Comparison of ENCODE assay signal across 8 cellular contexts in the genomic region with DNA sequence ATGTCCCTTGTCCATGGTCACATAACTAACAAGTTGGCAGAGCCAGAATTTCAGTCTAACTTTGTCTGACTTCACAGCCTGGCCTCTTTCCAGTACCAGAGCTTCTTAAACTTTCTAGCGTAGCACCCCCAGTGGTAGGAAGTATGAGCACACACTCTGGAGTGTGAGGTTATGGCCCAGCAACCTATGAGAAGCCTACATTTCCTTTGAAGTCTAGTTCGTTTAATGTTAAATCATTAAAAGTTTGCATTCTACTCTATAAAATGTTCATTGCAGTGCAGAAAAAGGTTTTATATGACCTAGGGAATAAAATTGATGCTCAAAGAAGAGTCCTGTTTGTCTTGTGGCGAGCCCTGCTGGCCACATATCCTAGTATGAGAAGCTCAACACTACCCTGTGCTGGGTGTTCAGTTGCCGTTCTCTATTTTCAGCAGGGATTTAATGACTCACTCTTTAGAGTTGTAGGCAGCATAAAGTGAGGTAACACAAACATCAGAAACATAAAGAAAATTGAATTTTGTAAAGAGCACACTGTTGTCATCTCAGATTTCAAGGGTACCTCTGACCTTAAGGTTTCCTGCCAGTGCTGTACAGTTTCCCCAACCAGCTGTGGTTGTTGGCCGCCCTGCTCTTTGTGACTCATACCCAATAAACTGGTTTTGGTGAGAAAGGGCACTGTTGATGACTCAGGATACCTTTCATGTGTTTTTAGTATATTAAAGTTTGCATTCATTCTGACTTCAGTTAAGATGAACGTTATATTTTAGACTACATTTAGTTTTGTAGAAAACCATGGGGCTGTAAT. TPM values are rescaled to one million over a fixed set of nuclear protein-coding genes. Genes with fewer than 3 reads are reported as not detected.
DNase-seq lines count a peak whose midpoint lies in the region; ATAC-seq lines count a peak whose summit lies in the region.

No MANE protein-coding gene starts in this region.

- no peaks in the 10 kb centered on the region for H3K27me3 ChIP-seq in iPS DF 6.9 (ENCODE audit: control insufficient read depth, insufficient read depth, low read length)

- H3K27ac Mint-ChIP-seq in T-helper 17 cell: peak overlapping the region; percentile 61

- H3K36me3 Mint-ChIP-seq in T-helper 17 cell (ENCODE audit: low read depth): peaks cover 8% of the 10 kb centered on the region

- ATAC-seq in GM21423 (IDR thresholded peaks at IDR 0.05; ENCODE audit: unreplicated experiment): peak; percentile 84
- ATAC-seq in T-helper 17 cell: peak; percentile 93

- H3K4me1 Mint-ChIP-seq in T-helper 17 cell: peaks cover 18% of the 10 kb centered on the region

- H3K9me3 ChIP-seq in T-helper 17 cell (ENCODE audit: control insufficient read depth, low read length, poor library complexity, severe bottlenecking): no peaks in the 10 kb centered on the region
- H3K9me3 ChIP-seq in iPS DF 6.9 (ENCODE audit: control insufficient read depth, insufficient read depth, low read length): no peaks in the 10 kb centered on the region

- H3K36me3 ChIP-seq in iPS DF 6.9 (ENCODE audit: control insufficient read depth, insufficient read depth, low read length): peaks cover 8% of the 10 kb centered on the region; the same call in 1 of the 2 replicates

- peak; percentile 96 for DNase-seq in Daoy (ENCODE audit: low read depth)
- DNase-seq in HS-27A (ENCODE audit: low read depth): peak; percentile 61
- peak; percentile 14 to 59 (median 40) for DNase-seq in T-helper 17 cell
- DNase-seq in amniotic stem cell (lab: John Stamatoyannopoulos, UW): peak; percentile 85
- peak; percentile 16 for DNase-seq in iPS DF 6.9 (ENCODE audit: low read depth, low spot score)
- DNase-seq in stimulated activated CD4-positive, alpha-beta T cell treated with anti-CD3 and anti-CD28 coated beads, Interleukin-1b, Interleukin-23, amount 100 ng/mL, for 4 hours (ENCODE audit: low read depth in 2 of 2): peak; percentile 22 to 59
- DNase-seq in GF-D8 (lab: John Stamatoyannopoulos, UW): no peak

- no peak overlapping the region for H3K4me3 ChIP-seq in iPS DF 6.9 (ENCODE audit: low read length)

- no peaks in the 10 kb centered on the region for H3K27me3 Mint-ChIP-seq in T-helper 17 cell

- peak overlapping the region; percentile 41 for H3K4me3 Mint-ChIP-seq in T-helper 17 cell

- WGBS in iPS DF 6.9 (ENCODE audit: insufficient coverage, insufficient read length): no CpG with 5 or more reads among the region's 6 CpGs

- no peaks in the 10 kb centered on the region for H3K4me1 ChIP-seq in iPS DF 6.9 (ENCODE audit: control insufficient read depth, insufficient read depth, low read length)

- no peak overlapping the region for H3K27ac ChIP-seq in iPS DF 6.9 (ENCODE audit: low read length)

RNA-seq across cellular contexts. Expression of a gene that starts 14.3 kb away (rescaled TPM):
- 41.6 and 44.6 TPM in 2 replicates for total RNA-seq in Daoy (2014; rRNA removed; shearing (Covaris generic))
- total RNA-seq in T-helper 17 cell: 10 to 100 TPM; 27.9 to 30.1 TPM
